Comparison of ENCODE assay signal across 8 cellular contexts in the genomic region with DNA sequence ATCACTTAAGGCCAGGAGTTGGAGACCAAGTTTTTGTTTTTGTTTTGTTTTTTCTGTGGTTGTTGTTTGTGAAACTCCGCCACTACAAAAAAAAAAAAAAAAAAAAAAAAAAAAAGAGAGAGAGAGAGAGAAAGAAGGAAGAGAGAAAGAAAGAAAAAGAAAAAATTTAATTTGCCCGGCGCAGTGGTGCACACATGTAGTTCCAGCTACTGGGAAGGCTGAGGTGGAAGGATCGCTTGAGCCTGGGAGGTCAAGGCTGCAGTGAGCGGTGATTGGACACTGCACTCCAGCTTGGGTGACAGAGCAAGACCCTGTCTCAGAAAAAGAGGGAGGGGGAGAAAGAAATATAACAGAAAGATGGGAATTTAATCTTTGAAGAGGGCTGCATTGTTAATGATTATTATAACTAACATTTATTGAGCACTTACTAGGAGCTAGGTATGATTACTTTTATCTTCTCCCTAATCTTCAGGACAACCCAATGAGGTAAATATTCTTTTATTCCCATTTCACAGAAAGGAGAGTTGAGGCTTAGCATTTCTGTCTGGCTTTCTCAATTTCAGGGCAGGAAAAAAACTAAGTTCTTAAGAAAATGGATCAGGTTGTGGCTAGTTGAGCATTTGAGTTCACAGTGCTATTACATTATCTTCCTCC. TPM values are rescaled to one million over a fixed set of nuclear protein-coding genes. Genes with fewer than 3 reads are reported as not detected.
DNase-seq lines count a peak whose midpoint lies in the region; ATAC-seq and TF ChIP-seq lines count a peak whose summit lies in the region.

No MANE protein-coding gene starts in this region.

- H3K27ac Mint-ChIP-seq in chondrocyte (ENCODE audit: unreplicated experiment) (peak overlapping the region; percentile 98), nephron progenitor cell (peak overlapping the region; percentile 100)

- H3K4me1 ChIP-seq in HUES64 (ENCODE audit: insufficient read depth, low read length) = 0 out of 2 replicates have a peak, but pooled peaks cover 3% of the 10 kb centered on the region

- TF ChIP-seq CTCF in AG10803 (conservative IDR thresholded peaks at IDR 0.05; ENCODE audit: low read length) = no peak
- no peak for TF ChIP-seq CTCF in chondrocyte (IDR thresholded peaks at IDR 0.05)
- TF ChIP-seq CTCF in nephron progenitor cell (IDR thresholded peaks at IDR 0.05) = no peak

- no peak for DNase-seq in AG10803 (ENCODE audit: low read depth)
- no peak for DNase-seq in chondrocyte (ENCODE audit: low spot score)
- DNase-seq in nephron progenitor cell = no peak
- DNase-seq in effector CD8-positive, alpha-beta T cell (lab: John Stamatoyannopoulos, UW) = no peak
- DNase-seq in stimulated activated CD8-positive, alpha-beta memory T cell treated with anti-CD3 and anti-CD28 coated beads, Interleukin-4, amount 100 ng/mL, for 48 hours = no peak

- WGBS in HUES64 = 93% methylated on average over 4 of the region's 5 CpGs

- no peaks in the 10 kb centered on the region for H3K9me3 Mint-ChIP-seq in chondrocyte (ENCODE audit: low read depth)
- peaks cover 13% of the 10 kb centered on the region for H3K9me3 Mint-ChIP-seq in nephron progenitor cell

- ATAC-seq in GM19397 (IDR thresholded peaks at IDR 0.05; ENCODE audit: unreplicated experiment) (no peak), HG03432 (IDR thresholded peaks at IDR 0.05; ENCODE audit: unreplicated experiment) (no peak)

- no peak overlapping the region for H3K9ac ChIP-seq in HUES64 (ENCODE audit: low read depth, low read length)

- peaks cover 40% of the 10 kb centered on the region for H3K36me3 ChIP-seq in HUES64 (ENCODE audit: insufficient read depth, low read length)

- no peaks in the 10 kb centered on the region for H3K27me3 Mint-ChIP-seq in chondrocyte (ENCODE audit: low read depth)
- H3K27me3 Mint-ChIP-seq in nephron progenitor cell (ENCODE audit: low read depth, poor library complexity) = peaks cover 7% of the 10 kb centered on the region

- H3K4me3 ChIP-seq in AG10803 (ENCODE audit: low read length) (peak overlapping the region; percentile 99), HUES64 (ENCODE audit: low read length) (peak overlapping the region; percentile 75)

- H3K4me1 Mint-ChIP-seq in chondrocyte (ENCODE audit: low read depth) (peaks cover 17% of the 10 kb centered on the region), nephron progenitor cell (peaks cover 23% of the 10 kb centered on the region)

- H3K9me3 ChIP-seq in HUES64 (ENCODE audit: insufficient read depth, low read depth, low read length) = no peaks in the 10 kb centered on the region

- H3K36me3 Mint-ChIP-seq in chondrocyte (ENCODE audit: low read depth) = peaks cover 2% of the 10 kb centered on the region
- peaks cover 22% of the 10 kb centered on the region for H3K36me3 Mint-ChIP-seq in nephron progenitor cell (ENCODE audit: low read depth)

- H3K4me3 Mint-ChIP-seq in chondrocyte (ENCODE audit: unreplicated experiment) = peak overlapping the region; percentile 96
- H3K4me3 Mint-ChIP-seq in nephron progenitor cell = peak overlapping the region; percentile 96

- H3K27ac ChIP-seq in HUES64 (ENCODE audit: low read depth, low read length) = no peak overlapping the region

- no peaks in the 10 kb centered on the region for H3K27me3 ChIP-seq in HUES64 (ENCODE audit: insufficient read depth, low read length)

RNA-seq across cellular contexts. Expression of gene THG1L, which starts 1.0 kb away (rescaled TPM):
- polyA plus RNA-seq in HUES64 (2013, experiment 1 of 2) = 10.8 TPM
- 10.6 TPM for polyA plus RNA-seq in HUES64 (2013, experiment 2 of 2)
- 7.0 to 10.1 TPM (median 9.2 TPM) in 3 replicates for total RNA-seq in chondrocyte

RNA-seq across cellular contexts. Expression of gene LSM11, which starts 11.3 kb away (rescaled TPM):
- 2.5 TPM for polyA plus RNA-seq in HUES64 (2013, experiment 1 of 2)
- polyA plus RNA-seq in HUES64 (2013, experiment 2 of 2) = 3.2 TPM
- total RNA-seq in chondrocyte = 9.9 to 10.6 TPM (median 10.0 TPM) in 3 replicates
